In genomic region chr11:73597956-73598718, GRCh38 we compare ENCODE assay signal across 8 cellular contexts. TPM values are rescaled to one million over a fixed set of nuclear protein-coding genes. Genes with fewer than 3 reads are reported as not detected.
DNase-seq lines count a peak whose midpoint lies in the region; FAIRE-seq and TF ChIP-seq lines count a peak whose summit lies in the region.

TSS of gene FAM168A (minus strand) at chr11:73598112. CDS start at chr11:73468474, 129,638 bp downstream.

- H3K27me3 Mint-ChIP-seq in activated naive CD4-positive, alpha-beta T cell treated with anti-CD3 and anti-CD28 coated beads for 36 hours (ENCODE audit: low read depth) = no peaks in the 10 kb centered on the region

- H3K18ac ChIP-seq in neuronal stem cell (ENCODE audit: low read length) = peak within 1 kb of the TSS; percentile 99

- H3K4me3 Mint-ChIP-seq in activated naive CD4-positive, alpha-beta T cell treated with anti-CD3 and anti-CD28 coated beads for 36 hours = peak within 1 kb of the TSS; percentile 90

- H3K14ac ChIP-seq in neuronal stem cell (ENCODE audit: low read length) = peak within 1 kb of the TSS; percentile 95

- no peaks in the 10 kb centered on the region for H3K36me3 ChIP-seq in GM06990 (ENCODE audit: control insufficient read depth, insufficient read depth, low read length)
- H3K36me3 ChIP-seq in neuronal stem cell (replicated peaks in 1 of 2; ENCODE audit: control insufficient read depth in 2 of 2, insufficient read depth in 2 of 2, low read length in 2 of 2) = no peaks in the 10 kb centered on the region

- no peak for FAIRE-seq in frontal cortex (lab: Jason Lieb, UNC)

- peak; percentile 15 for TF ChIP-seq CTCF in GM06990 (IDR thresholded peaks at IDR 0.05; ENCODE audit: insufficient read depth, low read length, poor library complexity, severe bottlenecking)
- TF ChIP-seq CTCF in HFF-Myc (IDR thresholded peaks at IDR 0.05; ENCODE audit: low read depth, low read length, missing control alignments) = no peak
- no peak for TF ChIP-seq CTCF in subcutaneous adipose tissue (IDR thresholded peaks at IDR 0.05; ENCODE audit: low read depth)

- H4K91ac ChIP-seq in neuronal stem cell (ENCODE audit: low read depth, low read length, poor library complexity) = peak within 1 kb of the TSS; percentile 89

- H2AFZ ChIP-seq in neuronal stem cell (ENCODE audit: low read length) = peak within 1 kb of the TSS; percentile 93

- H3K27me3 ChIP-seq in GM06990 (replicated peaks; ENCODE audit: control insufficient read depth, insufficient read depth, low read length) = no peaks in the 10 kb centered on the region
- H3K27me3 ChIP-seq in neuronal stem cell (ENCODE audit: control insufficient read depth in 3 of 3, insufficient read depth in 3 of 3, low read depth in 1 of 3, low read length in 3 of 3) = no peaks in the 10 kb centered on the region

- H3K9ac ChIP-seq in neuronal stem cell (ENCODE audit: low read depth, low read length, poor library complexity) = peak within 1 kb of the TSS; percentile 98

- CTCF ChIA-PET in activated naive CD4-positive, alpha-beta T cell treated with anti-CD3 and anti-CD28 coated beads for 36 hours (lab: Charles Lee) = interaction anchor here (0.6 to 1.3 kb wide), 3 partner anchors 10 to 113 kb away, joined by 3 to 5 read pairs (median 3); no protein-coding TSS in a partner anchor

- H3K79me1 ChIP-seq in neuronal stem cell (ENCODE audit: low read depth, low read length) = peaks cover 2% of the 10 kb centered on the region

- peak within 1 kb of the TSS; percentile 36 for H2BK120ac ChIP-seq in neuronal stem cell (ENCODE audit: low read depth, low read length)

- H4K8ac ChIP-seq in neuronal stem cell (ENCODE audit: low read depth, low read length) = peak within 1 kb of the TSS; percentile 86

- no peaks in the 10 kb centered on the region for H3K9me3 Mint-ChIP-seq in activated naive CD4-positive, alpha-beta T cell treated with anti-CD3 and anti-CD28 coated beads for 36 hours

- H3K4ac ChIP-seq in neuronal stem cell (ENCODE audit: low read length) = peak within 1 kb of the TSS; percentile 89

- H2AK5ac ChIP-seq in neuronal stem cell (ENCODE audit: low read depth, low read length) = peak within 1 kb of the TSS; percentile 47

- peaks cover 30% of the 10 kb centered on the region for H3K4me1 Mint-ChIP-seq in activated naive CD4-positive, alpha-beta T cell treated with anti-CD3 and anti-CD28 coated beads for 36 hours (ENCODE audit: low read depth)

- WGBS in neuronal stem cell (ENCODE audit: extremely low coverage in 2 of 2, insufficient read length in 2 of 2, insufficient replicate concordance in 1 of 2), 2 donors = no CpG with 5 or more reads among the region's 64 CpGs

- peak within 1 kb of the TSS; percentile 91 for H2BK15ac ChIP-seq in neuronal stem cell (ENCODE audit: low read length)

- H2BK12ac ChIP-seq in neuronal stem cell (ENCODE audit: low read length) = peak within 1 kb of the TSS; percentile 91

- peaks cover 6 to 18% of the 10 kb centered on the region in 2 donors for H3K4me1 ChIP-seq in neuronal stem cell (ENCODE audit: control insufficient read depth in 2 of 2, insufficient read depth in 1 of 2, low read depth in 1 of 2, low read length in 2 of 2)

- H3K27ac Mint-ChIP-seq in activated naive CD4-positive, alpha-beta T cell treated with anti-CD3 and anti-CD28 coated beads for 36 hours = peak within 1 kb of the TSS; percentile 84

- peak within 1 kb of the TSS; percentile 79 for H3K4me2 ChIP-seq in neuronal stem cell (ENCODE audit: insufficient read depth, low read length, poor library complexity, severe bottlenecking)

- peak within 1 kb of the TSS; percentile 99 for H3K23ac ChIP-seq in neuronal stem cell (ENCODE audit: low read depth, low read length, poor library complexity)

- no peaks in the 10 kb centered on the region for H3K9me3 ChIP-seq in neuronal stem cell (replicated peaks in 1 of 2; ENCODE audit: control insufficient read depth in 2 of 2, insufficient read depth in 1 of 2, low read depth in 1 of 2, low read length in 2 of 2)

- DNase-seq in GM06990 (ENCODE audit: extremely low read depth, insufficient read length) (peak; percentile 98), HFF-Myc (ENCODE audit: extremely low read depth, low read depth) (peak; percentile 96), NAMALWA (ENCODE audit: low spot score) (peak; percentile 95), SK-N-DZ (ENCODE audit: low spot score) (peak; percentile 99), frontal cortex (ENCODE audit: low spot score in 2 of 2) (peak; percentile 94 to 95), neuronal stem cell (ENCODE audit: low spot score) (peak; percentile 97)
- peak; percentile 95 for DNase-seq in activated naive CD4-positive, alpha-beta T cell treated with anti-CD3 and anti-CD28 coated beads for 36 hours

- peak within 1 kb of the TSS; percentile 71 for H3K4me3 ChIP-seq in GM06990 (replicated peaks; ENCODE audit: low read depth, low read length)
- H3K4me3 ChIP-seq in HFF-Myc (replicated peaks; ENCODE audit: low read depth, low read length) = peak within 1 kb of the TSS; percentile 75
- peak within 1 kb of the TSS; percentile 60 to 98 for H3K4me3 ChIP-seq in neuronal stem cell (ENCODE audit: low read length in 2 of 2)

- intact Hi-C loops in activated naive CD4-positive, alpha-beta T cell treated with anti-CD3 and anti-CD28 coated beads for 36 hours (cut with micrococcal nuclease) = loop anchor here (1.0 to 10.0 kb wide), 11 partner anchors 21 to 573 kb away; partner anchors contain the start of genes C2CD3, COA4, PAAF1 and PPME1

- no peaks in the 10 kb centered on the region for H3K36me3 Mint-ChIP-seq in activated naive CD4-positive, alpha-beta T cell treated with anti-CD3 and anti-CD28 coated beads for 36 hours (ENCODE audit: low read depth)

- peak within 1 kb of the TSS; percentile 95 for H3K27ac ChIP-seq in neuronal stem cell (replicated peaks; ENCODE audit: low read length)

- peak within 1 kb of the TSS; percentile 98 for H2BK5ac ChIP-seq in neuronal stem cell (ENCODE audit: low read length)

RNA-seq across cellular contexts. Expression of gene FAM168A, which starts in this region (rescaled TPM):
- polyA plus RNA-seq in SK-N-DZ (2014; cell fraction: cytosol; rRNA removed) = 23.2 and 25.3 TPM in 2 replicates
- polyA plus RNA-seq in SK-N-DZ (2014; cell fraction: nucleus; rRNA removed) = 25.2 and 26.5 TPM in 2 replicates
- total RNA-seq in activated naive CD4-positive, alpha-beta T cell treated with anti-CD3 and anti-CD28 coated beads for 36 hours = 10 to 100 TPM; 11.9 to 13.0 TPM
- total RNA-seq in frontal cortex (51.4 TPM), subcutaneous adipose tissue (10 to 100 TPM; 17.9 to 33.2 (median 24.7) TPM)
- polyA plus RNA-seq in neuronal stem cell (2013, experiment 1 of 2) = 23.1 TPM
- polyA plus RNA-seq in neuronal stem cell (2013, experiment 2 of 2) = 24.7 TPM

Comparison
In these comparisons a context has a peak if more than half of its experiments do, and no peak if none do; other contexts are left out.
1. Peak in every context shown above with its lines: DNase-seq, H3K4me3 ChIP-seq and H3K27ac ChIP-seq.